ENCODE assay signal across 15 cellular contexts in the genomic region with DNA sequence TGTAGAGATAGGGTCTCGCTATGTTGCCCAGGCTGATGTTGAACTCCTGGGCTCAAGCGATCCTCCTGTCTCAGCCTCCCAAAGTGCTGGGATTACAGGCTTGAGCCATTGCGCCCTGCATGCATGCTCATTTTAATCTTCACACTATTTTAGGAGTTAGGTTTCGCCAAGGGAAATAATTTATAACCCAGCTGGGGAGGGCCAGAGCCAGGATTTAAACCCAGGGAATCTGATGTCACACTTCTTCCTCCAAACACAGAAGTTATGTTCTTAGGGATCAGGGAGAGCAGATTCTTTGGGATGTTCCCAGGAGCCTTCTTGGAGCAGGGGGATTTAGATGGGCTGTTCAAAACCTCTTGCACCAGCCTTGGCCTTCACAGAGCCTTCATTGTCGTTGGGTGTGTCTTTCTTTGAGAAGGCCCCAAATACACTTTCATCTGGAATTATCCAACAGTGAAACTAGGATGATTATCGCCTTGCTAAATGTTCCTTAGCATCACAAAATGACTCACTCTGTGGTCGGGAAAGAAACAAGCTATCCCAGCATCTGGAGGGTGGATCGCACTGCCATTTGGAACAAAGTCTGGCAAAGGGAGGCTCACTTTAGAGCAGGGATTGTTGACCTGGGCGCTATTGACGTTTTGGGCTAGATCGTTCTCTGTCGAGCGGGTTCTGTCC. TPM values are rescaled to one million over a fixed set of nuclear protein-coding genes. Genes with fewer than 3 reads are reported as not detected.
DNase-seq lines count a peak whose midpoint lies in the region; ATAC-seq and TF ChIP-seq lines count a peak whose summit lies in the region.
"Had no signal": no experiment of that assay in that cellular context is flagged by ENCODE, and none has a peak within 500 bp of the region (broad histone marks: within the 10 kb centered on the region; RNA-seq: fewer than 3 reads in every experiment).

No MANE protein-coding gene starts in this region.

- no peaks in the 10 kb centered on the region for H3K36me3 Mint-ChIP-seq in activated CD8-positive, alpha-beta T cell treated with anti-CD3 and anti-CD28 coated beads, Interleukin-2, amount 10 ng/mL, durations not matched to agents 7 days and 5 days (ENCODE audit: low read depth)
- H3K36me3 Mint-ChIP-seq: activated CD4-positive, alpha-beta memory T cell treated with anti-CD3 and anti-CD28 coated beads for 36 hours had no signal

- ATAC-seq in gastrocnemius medialis (peak; percentile 62 to 68), HG03135 (IDR thresholded peaks at IDR 0.05; ENCODE audit: unreplicated experiment) (no peak)
- ATAC-seq in activated CD8-positive, alpha-beta T cell treated with anti-CD3 and anti-CD28 coated beads, Interleukin-2, amount 10 ng/mL, durations not matched to agents 7 days and 5 days, result no peak
- ATAC-seq: activated naive CD8-positive, alpha-beta T cell treated with anti-CD3 and anti-CD28 coated beads, Interleukin-2, amount 50 U/mL, for 24 hours had no signal

- no peaks in the 10 kb centered on the region for H3K27me3 ChIP-seq in gastrocnemius medialis

- H3K4me3 ChIP-seq in gastrocnemius medialis, result no peak overlapping the region

- TF ChIP-seq POLR2A in gastrocnemius medialis (IDR thresholded peaks at IDR 0.05), result no peak

- H3K27ac Mint-ChIP-seq in activated CD8-positive, alpha-beta T cell treated with anti-CD3 and anti-CD28 coated beads, Interleukin-2, amount 10 ng/mL, durations not matched to agents 7 days and 5 days, result no peak overlapping the region
- H3K27ac Mint-ChIP-seq: activated CD4-positive, alpha-beta memory T cell treated with anti-CD3 and anti-CD28 coated beads for 36 hours; activated naive CD8-positive, alpha-beta T cell treated with anti-CD3 and anti-CD28 coated beads, Interleukin-2, amount 50 U/mL, for 24 hours had no signal

- peaks cover 2% of the 10 kb centered on the region for H3K27me3 Mint-ChIP-seq in activated CD8-positive, alpha-beta T cell treated with anti-CD3 and anti-CD28 coated beads, Interleukin-2, amount 10 ng/mL, durations not matched to agents 7 days and 5 days (ENCODE audit: low read depth)
- H3K27me3 Mint-ChIP-seq: activated CD4-positive, alpha-beta memory T cell treated with anti-CD3 and anti-CD28 coated beads for 36 hours; activated naive CD8-positive, alpha-beta T cell treated with anti-CD3 and anti-CD28 coated beads, Interleukin-2, amount 50 U/mL, for 24 hours had no signal

- no peaks in the 10 kb centered on the region for H3K9me3 Mint-ChIP-seq in activated CD8-positive, alpha-beta T cell treated with anti-CD3 and anti-CD28 coated beads, Interleukin-2, amount 10 ng/mL, durations not matched to agents 7 days and 5 days (ENCODE audit: insufficient read depth)
- H3K9me3 Mint-ChIP-seq: activated CD4-positive, alpha-beta memory T cell treated with anti-CD3 and anti-CD28 coated beads for 36 hours; activated naive CD8-positive, alpha-beta T cell treated with anti-CD3 and anti-CD28 coated beads, Interleukin-2, amount 50 U/mL, for 24 hours had no signal

- intact Hi-C loops in gastrocnemius medialis (cut with DNase I; ENCODE audit: low total_unique reads), result no loop called here

- H3K36me3 ChIP-seq in gastrocnemius medialis, result no peaks in the 10 kb centered on the region

- no peak overlapping the region for H3K4me3 Mint-ChIP-seq in activated CD8-positive, alpha-beta T cell treated with anti-CD3 and anti-CD28 coated beads, Interleukin-2, amount 10 ng/mL, durations not matched to agents 7 days and 5 days
- H3K4me3 Mint-ChIP-seq: activated CD4-positive, alpha-beta memory T cell treated with anti-CD3 and anti-CD28 coated beads for 36 hours; activated naive CD8-positive, alpha-beta T cell treated with anti-CD3 and anti-CD28 coated beads, Interleukin-2, amount 50 U/mL, for 24 hours had no signal

- H3K9me3 ChIP-seq in gastrocnemius medialis, result no peaks in the 10 kb centered on the region

- no peaks in the 10 kb centered on the region for H3K4me1 Mint-ChIP-seq in activated CD8-positive, alpha-beta T cell treated with anti-CD3 and anti-CD28 coated beads, Interleukin-2, amount 10 ng/mL, durations not matched to agents 7 days and 5 days (ENCODE audit: low read depth)
- H3K4me1 Mint-ChIP-seq: activated naive CD8-positive, alpha-beta T cell treated with anti-CD3 and anti-CD28 coated beads, Interleukin-2, amount 50 U/mL, for 24 hours had no signal

- DNase-seq in AG20443 (ENCODE audit: low spot score) (peak; percentile 84), M059J (ENCODE audit: low read depth) (peak; percentile 52), fibroblast of peridontal ligament (ENCODE audit: extremely low read depth) (peak; percentile 64), gastrocnemius medialis (peak; percentile 12 to 47), superior temporal gyrus (ENCODE audit: extremely low spot score) (no peak), middle frontal gyrus (ENCODE audit: extremely low spot score, low spot score) (no peak)
- no peak for DNase-seq in activated CD8-positive, alpha-beta T cell treated with anti-CD3 and anti-CD28 coated beads, Interleukin-2, amount 10 ng/mL, durations not matched to agents 7 days and 5 days
- DNase-seq: activated CD4-positive, alpha-beta memory T cell treated with anti-CD3 and anti-CD28 coated beads for 36 hours; activated naive CD8-positive, alpha-beta T cell treated with anti-CD3 and anti-CD28 coated beads, Interleukin-2, amount 50 U/mL, for 24 hours; glutamatergic neuron; NCI-H187 treated with DMSO at 0.1 percent for 48 hours; NCI-H524; small intestine; stimulated activated naive CD4-positive, alpha-beta T cell had no signal

- H3K4me1 ChIP-seq in gastrocnemius medialis, result peaks cover 0 to 4% of the 10 kb centered on the region in 2 donors

- no peak for TF ChIP-seq CTCF in gastrocnemius medialis (IDR thresholded peaks at IDR 0.05 in 4 of 5, conservative IDR thresholded peaks at IDR 0.05 in 1 of 5)

- in situ Hi-C loops in gastrocnemius medialis (cut with MboI; ENCODE audit: low sequenced_read_pairs in 4 of 4), result no loop called here

- CTCF ChIA-PET in activated CD8-positive, alpha-beta T cell treated with anti-CD3 and anti-CD28 coated beads, Interleukin-2, amount 10 ng/mL, durations not matched to agents 7 days and 5 days (lab: Charles Lee), result no interaction called here

- POLR2A ChIA-PET in activated CD8-positive, alpha-beta T cell treated with anti-CD3 and anti-CD28 coated beads, Interleukin-2, amount 10 ng/mL, durations not matched to agents 7 days and 5 days (lab: Charles Lee), result no interaction called here

- peak overlapping the region; percentile 40 to 66 (median 55) for H3K27ac ChIP-seq in gastrocnemius medialis

RNA-seq across cellular contexts. Expression of a gene that starts 8.2 kb away (rescaled TPM):
- 107 and 130 TPM in 2 replicates for total RNA-seq in M059J (2014; rRNA removed; shearing (Covaris generic))
- total RNA-seq in gastrocnemius medialis, result 100 to 1,000 TPM in 3 of 4 donors, 10 to 100 TPM in 1; 96.4 to 226 (median 154) TPM
- total RNA-seq in activated CD8-positive, alpha-beta T cell treated with anti-CD3 and anti-CD28 coated beads, Interleukin-2, amount 10 ng/mL, durations not matched to agents 7 days and 5 days, result 100 to 1,000 TPM; 162 to 179 TPM

Comparison
In these comparisons a context has a peak if more than half of its experiments do, and no peak if none do; other contexts are left out.
1. DNase-seq: peak in AG20443 (single experiment), M059J (single experiment), fibroblast of peridontal ligament (single experiment) and gastrocnemius medialis (2 of 2); none in superior temporal gyrus (single experiment), middle frontal gyrus (single experiment) and activated CD8-positive, alpha-beta T cell treated with anti-CD3 and anti-CD28 coated beads, Interleukin-2, amount 10 ng/mL, durations not matched to agents 7 days and 5 days (single experiment).
2. ATAC-seq: peak in gastrocnemius medialis (2 of 2); none in activated CD8-positive, alpha-beta T cell treated with anti-CD3 and anti-CD28 coated beads, Interleukin-2, amount 10 ng/mL, durations not matched to agents 7 days and 5 days (single experiment) and HG03135 (single experiment).